Comparison of ENCODE assay signal across 8 cellular contexts in the genomic region with DNA sequence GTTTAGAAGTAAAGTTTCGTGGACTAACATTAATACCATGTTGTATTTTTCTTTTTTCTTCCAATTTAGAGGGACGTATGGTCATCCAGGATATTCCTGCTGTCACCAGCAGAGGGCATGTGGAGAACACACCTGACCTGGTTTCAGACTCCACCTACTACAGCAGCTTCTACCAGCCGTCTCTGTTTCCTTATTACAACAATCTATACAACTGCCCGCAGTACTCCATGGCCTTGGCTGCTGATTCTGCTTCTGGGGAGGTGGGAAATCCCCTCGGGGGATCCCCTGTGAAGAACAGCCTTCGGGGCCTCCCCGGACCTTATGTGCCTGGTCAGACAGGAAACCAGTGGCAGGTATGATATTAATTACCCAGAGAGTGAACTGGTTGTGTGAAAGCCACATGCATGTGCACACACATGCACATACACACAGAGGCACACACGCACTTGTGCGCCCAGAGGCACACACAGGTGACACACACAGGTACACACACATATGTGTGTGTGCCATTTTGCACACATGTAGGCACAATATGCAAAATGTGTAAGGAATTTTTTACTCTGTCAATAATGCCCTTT.
DNase-seq lines count a peak whose midpoint lies in the region; ATAC-seq lines count a peak whose summit lies in the region.

No MANE protein-coding gene starts in this region.

- DNase-seq in NCI-H2107 treated with DMSO at 0.1 percent for 48 hours (lab: John Stamatoyannopoulos, UW; ENCODE audit: unreplicated experiment) (peak; percentile 56), NCI-H2107 (lab: John Stamatoyannopoulos, UW) (no peak), NAMALWA (ENCODE audit: low spot score) (peak; percentile 85), SW480 (ENCODE audit: low spot score) (peak; percentile 82), amniotic stem cell (lab: John Stamatoyannopoulos, UW) (peak; percentile 6), iPS DF 6.9 (ENCODE audit: low read depth, low spot score) (peak; percentile 55)
- DNase-seq in stimulated activated CD4-positive, alpha-beta T cell treated with anti-CD3 and anti-CD28 coated beads, Interleukin-12 subunit alpha, Interleukin-12 subunit beta, amount 100 ng/mL, for 48 hours (ENCODE audit: low read depth in 2 of 3, low spot score in 1 of 3): peak; percentile 17 to 59 (median 48)

- H3K36me3 ChIP-seq in iPS DF 6.9 (ENCODE audit: control insufficient read depth, insufficient read depth, low read length): no peaks in the 10 kb centered on the region

- ATAC-seq in HG02610 (IDR thresholded peaks at IDR 0.05; ENCODE audit: unreplicated experiment): peak; percentile 99

- no peak overlapping the region for H3K27ac ChIP-seq in iPS DF 6.9 (ENCODE audit: low read length)

- no peaks in the 10 kb centered on the region for H3K9me3 ChIP-seq in iPS DF 6.9 (ENCODE audit: control insufficient read depth, insufficient read depth, low read length)

- H3K27me3 ChIP-seq in iPS DF 6.9 (ENCODE audit: control insufficient read depth, insufficient read depth, low read length): no peaks in the 10 kb centered on the region

- WGBS in iPS DF 6.9 (ENCODE audit: insufficient coverage, insufficient read length): no CpG with 5 or more reads among the region's 9 CpGs

- no peak overlapping the region for H3K4me3 ChIP-seq in iPS DF 6.9 (ENCODE audit: low read length)

- peaks cover 3% of the 10 kb centered on the region; the same call in 1 of the 2 replicates for H3K4me1 ChIP-seq in iPS DF 6.9 (ENCODE audit: control insufficient read depth, insufficient read depth, low read length)
